In genomic region chr3:190514163-190515153, GRCh38 we compare ENCODE assay signal across 8 cellular contexts. TPM values are rescaled to one million over a fixed set of nuclear protein-coding genes. Genes with fewer than 3 reads are reported as not detected.
DNase-seq lines count a peak whose midpoint lies in the region; ATAC-seq and TF ChIP-seq lines count a peak whose summit lies in the region.

No MANE protein-coding gene starts in this region.

- H3K36me3 ChIP-seq in MG63 = peaks cover 10% of the 10 kb centered on the region

- H3K36me3 Mint-ChIP-seq in activated CD8-positive, alpha-beta T cell treated with anti-CD3 and anti-CD28 coated beads for 36 hours (ENCODE audit: low read depth) = peaks cover 23% of the 10 kb centered on the region
- peaks cover 2% of the 10 kb centered on the region for H3K36me3 Mint-ChIP-seq in effector memory CD8-positive, alpha-beta T cell (ENCODE audit: insufficient read depth)

- H3K9me3 Mint-ChIP-seq in activated CD8-positive, alpha-beta T cell treated with anti-CD3 and anti-CD28 coated beads for 36 hours = peaks cover 2% of the 10 kb centered on the region
- no peaks in the 10 kb centered on the region for H3K9me3 Mint-ChIP-seq in effector memory CD8-positive, alpha-beta T cell

- no peaks in the 10 kb centered on the region for H3K9me3 ChIP-seq in MG63

- CTCF ChIA-PET in activated CD8-positive, alpha-beta T cell treated with anti-CD3 and anti-CD28 coated beads for 36 hours (lab: Charles Lee) = interaction anchor here (0.6 to 1.9 kb wide), 21 partner anchors 9 to 182 kb away, joined by 3 to 8 read pairs (median 3); no protein-coding TSS in a partner anchor

- H3K27me3 ChIP-seq in MG63 = no peaks in the 10 kb centered on the region

- peak overlapping the region; percentile 83 for H3K4me3 Mint-ChIP-seq in activated CD8-positive, alpha-beta T cell treated with anti-CD3 and anti-CD28 coated beads for 36 hours
- peak overlapping the region; percentile 84 to 86 for H3K4me3 Mint-ChIP-seq in effector memory CD8-positive, alpha-beta T cell

- ATAC-seq in GM18511 (IDR thresholded peaks at IDR 0.05; ENCODE audit: unreplicated experiment) (peak; percentile 37), GM21619 (IDR thresholded peaks at IDR 0.05; ENCODE audit: unreplicated experiment) (no peak)
- peak; percentile 0 for ATAC-seq in activated CD8-positive, alpha-beta T cell treated with anti-CD3 and anti-CD28 coated beads for 36 hours
- ATAC-seq in effector memory CD8-positive, alpha-beta T cell (replicated peaks) = peak; percentile 5

- peaks cover 35% of the 10 kb centered on the region for H3K4me1 Mint-ChIP-seq in activated CD8-positive, alpha-beta T cell treated with anti-CD3 and anti-CD28 coated beads for 36 hours (ENCODE audit: low read depth)
- H3K4me1 Mint-ChIP-seq in effector memory CD8-positive, alpha-beta T cell (ENCODE audit: low read depth in 2 of 2) = peaks cover 25 to 30% of the 10 kb centered on the region in 2 donors

- DNase-seq in 8988T (peak; percentile 20), MG63 (peak; percentile 45), lung microvascular endothelial cell (ENCODE audit: low read depth in 2 of 2) (peak; percentile 31 to 58)
- DNase-seq in activated CD8-positive, alpha-beta T cell treated with anti-CD3 and anti-CD28 coated beads for 36 hours = peak; percentile 48
- DNase-seq in effector memory CD8-positive, alpha-beta T cell = peak; percentile 9 to 22 (median 18)
- peak; percentile 10 to 12 for DNase-seq in stimulated activated CD8-positive, alpha-beta memory T cell treated with anti-CD3 and anti-CD28 coated beads, Interleukin-7, amount 100 ng/mL, for 4 hours (ENCODE audit: low read depth in 2 of 2)

- no peak for TF ChIP-seq CTCF in activated CD8-positive, alpha-beta T cell treated with anti-CD3 and anti-CD28 coated beads for 36 hours (IDR thresholded peaks at IDR 0.05)

- POLR2A ChIA-PET in activated CD8-positive, alpha-beta T cell treated with anti-CD3 and anti-CD28 coated beads for 36 hours (lab: Charles Lee) = interaction anchor here (0.9 to 1.7 kb wide), 6 partner anchors 19 to 104 kb away, joined by 3 to 7 read pairs (median 4); no protein-coding TSS in a partner anchor

- peak overlapping the region; percentile 75 for H3K27ac Mint-ChIP-seq in activated CD8-positive, alpha-beta T cell treated with anti-CD3 and anti-CD28 coated beads for 36 hours
- H3K27ac Mint-ChIP-seq in effector memory CD8-positive, alpha-beta T cell = peak overlapping the region; percentile 80 to 93

- no peaks in the 10 kb centered on the region for H3K27me3 Mint-ChIP-seq in activated CD8-positive, alpha-beta T cell treated with anti-CD3 and anti-CD28 coated beads for 36 hours
- no peaks in the 10 kb centered on the region for H3K27me3 Mint-ChIP-seq in effector memory CD8-positive, alpha-beta T cell

- intact Hi-C loops in activated CD8-positive, alpha-beta T cell treated with anti-CD3 and anti-CD28 coated beads for 36 hours (cut with micrococcal nuclease) = loop anchor here (2.0 to 5.0 kb wide), 4 partner anchors 48 to 183 kb away; no protein-coding TSS in a partner anchor

- H3K4me3 ChIP-seq in MG63 = peak overlapping the region; percentile 97

RNA-seq across cellular contexts. Expression of gene IL1RAP, which starts 0.6 kb away (rescaled TPM):
- 6.4 TPM in 2 replicates for total RNA-seq in MG63 (2014; rRNA removed; shearing (Covaris generic); ENCODE audit: low replicate concordance)
- total RNA-seq in activated CD8-positive, alpha-beta T cell treated with anti-CD3 and anti-CD28 coated beads for 36 hours = 10 to 100 TPM; 18.8 to 20.2 TPM
- total RNA-seq in lung microvascular endothelial cell = 1.8 and 2.2 TPM in 2 replicates
